ENCODE assay signal across 1 cellular context in genomic region chr4:125511715-125512114, GRCh38.
TF ChIP-seq lines count a peak whose summit lies in the region.

No MANE protein-coding gene starts in this region.

TF ChIP-seq in HepG2, 621 proteins besides CTCF, POLR2A, EP300 and RAD21 (continued from another document):
- TF ChIP-seq ZBTB10 (CRISPR knock-in tag; IDR thresholded peaks at IDR 0.05; ENCODE audit: borderline replicate concordance) (no peak), HCFC1 (IDR thresholded peaks at IDR 0.05; ENCODE audit: low read depth, low read length) (no peak), HNRNPL (IDR thresholded peaks at IDR 0.05; ENCODE audit: low read depth, low read length) (no peak), ZNF788 (CRISPR knock-in tag; IDR thresholded peaks at IDR 0.05; ENCODE audit: borderline replicate concordance) (no peak), ETV6 (CRISPR knock-in tag; conservative IDR thresholded peaks at IDR 0.05) (no peak), FOXA1 (IDR thresholded peaks at IDR 0.05) (no peak), FOXA1 (CRISPR knock-in tag; IDR thresholded peaks at IDR 0.05) (no peak), XRCC5 (optimal IDR thresholded peaks at IDR 0.05; ENCODE audit: low read length) (no peak)
